14 cellular contexts compared by ENCODE assay signal in genomic region chr1:15406911-15407559, GRCh38. TPM values are rescaled to one million over a fixed set of nuclear protein-coding genes. Genes with fewer than 3 reads are reported as not detected.
DNase-seq lines count a peak whose midpoint lies in the region; ATAC-seq and TF ChIP-seq lines count a peak whose summit lies in the region.
"Had no signal": no experiment of that assay in that cellular context is flagged by ENCODE, and none has a peak within 500 bp of the region (broad histone marks: within the 10 kb centered on the region; RNA-seq: fewer than 3 reads in every experiment).

No MANE protein-coding gene starts in this region.

- H3K4me2 ChIP-seq in skeletal muscle satellite cell (ENCODE audit: low read length), result peak overlapping the region; percentile 48

- DNase-seq in ELR (ENCODE audit: low read depth) (peak; percentile 76), amniotic epithelial cell (ENCODE audit: low read depth) (peak; percentile 40), coronary artery (ENCODE audit: low spot score) (no peak), body of pancreas (no peak), CD1c-positive myeloid dendritic cell (ENCODE audit: extremely low spot score) (no peak)
- DNase-seq: activated CD4-positive, alpha-beta T cell treated with anti-CD3 and anti-CD28 coated beads, Interleukin-2, amount 50 U/mL, for 48 hours; colonic mucosa; kidney; NCI-H1417; SHP77; upper lobe of left lung had no signal

- TF ChIP-seq EP300 in gastroesophageal sphincter (IDR thresholded peaks at IDR 0.05), result no peak

- ATAC-seq in gastroesophageal sphincter (peak; percentile 62), body of pancreas (no peak), HG03432 (IDR thresholded peaks at IDR 0.05; ENCODE audit: unreplicated experiment) (no peak)

- intact Hi-C loops in body of pancreas (cut with DNase I), result no loop called here

- H3K27me3 ChIP-seq in gastroesophageal sphincter (no peaks in the 10 kb centered on the region), skeletal muscle satellite cell (ENCODE audit: control insufficient read depth, insufficient read depth, low read length) (no peaks in the 10 kb centered on the region), body of pancreas (no peaks in the 10 kb centered on the region)
- H3K27me3 ChIP-seq: colonic mucosa, upper lobe of left lung had no signal

- H3K9ac ChIP-seq in skeletal muscle satellite cell (ENCODE audit: low read depth, low read length), result no peak overlapping the region

- H3K36me3 ChIP-seq in gastroesophageal sphincter, result no peaks in the 10 kb centered on the region
- no peaks in the 10 kb centered on the region for H3K36me3 ChIP-seq in skeletal muscle satellite cell (ENCODE audit: insufficient read depth, low read length)
- no peaks in the 10 kb centered on the region for H3K36me3 ChIP-seq in body of pancreas (replicated peaks in 1 of 2; ENCODE audit: insufficient read depth in 1 of 2, low read depth in 2 of 2)
- H3K36me3 ChIP-seq: colonic mucosa, upper lobe of left lung had no signal

- peaks cover 0 to 51% (median 32%) of the 10 kb centered on the region in 3 donors for H3K4me1 ChIP-seq in gastroesophageal sphincter
- H3K4me1 ChIP-seq in skeletal muscle satellite cell (ENCODE audit: control insufficient read depth, insufficient read depth, low read length), result peaks cover 32% of the 10 kb centered on the region
- peaks cover 17% of the 10 kb centered on the region for H3K4me1 ChIP-seq in body of pancreas

- peak overlapping the region in 3 of 4 donors; percentile 75 to 82 (median 75) for H3K27ac ChIP-seq in gastroesophageal sphincter
- H3K27ac ChIP-seq in coronary artery, result peak overlapping the region in 1 of 2 donors; percentile 1
- no peak overlapping the region for H3K27ac ChIP-seq in body of pancreas
- H3K27ac ChIP-seq: colonic mucosa, upper lobe of left lung had no signal

- H3K4me3 ChIP-seq in gastroesophageal sphincter (no peak overlapping the region), skeletal muscle satellite cell (ENCODE audit: low read length) (peak overlapping the region; percentile 10), coronary artery (no peak overlapping the region), body of pancreas (no peak overlapping the region)
- H3K4me3 ChIP-seq: colonic mucosa, upper lobe of left lung had no signal

- 6 to 11% methylated on average over 5 to 6 of the region's 7 CpGs for WGBS in gastroesophageal sphincter (ENCODE audit: low coverage in 1 of 2), 2 donors
- WGBS in body of pancreas, 2 donors, result 82% methylated on average over 7 of the region's 7 CpGs

- no peak for TF ChIP-seq POLR2A in gastroesophageal sphincter (IDR thresholded peaks at IDR 0.05)
- no peak for TF ChIP-seq POLR2A in body of pancreas (IDR thresholded peaks at IDR 0.05)

- H3K9me3 ChIP-seq in gastroesophageal sphincter (no peaks in the 10 kb centered on the region), skeletal muscle satellite cell (replicated peaks; ENCODE audit: low read length) (no peaks in the 10 kb centered on the region), body of pancreas (no peaks in the 10 kb centered on the region)
- H3K9me3 ChIP-seq: colonic mucosa, upper lobe of left lung had no signal

- no peak for TF ChIP-seq CTCF in gastroesophageal sphincter (IDR thresholded peaks at IDR 0.05)
- no peak for TF ChIP-seq CTCF in coronary artery (IDR thresholded peaks at IDR 0.05)
- no peak for TF ChIP-seq CTCF in body of pancreas (IDR thresholded peaks at IDR 0.05)

RNA-seq across cellular contexts. Expression of gene EFHD2, which starts 2.7 kb away (rescaled TPM):
- 10 to 100 TPM; 26.3 to 60.7 (median 53.7) TPM for total RNA-seq in gastroesophageal sphincter
- 73.6 and 78.6 TPM in 2 replicates for total RNA-seq in skeletal muscle satellite cell (2012; rRNA removed)
- 10 to 100 TPM; 56.7 to 78.6 TPM for total RNA-seq in body of pancreas

RNA-seq across cellular contexts. Expression of gene CTRC, which starts 31.2 kb away (rescaled TPM):
- total RNA-seq in gastroesophageal sphincter (not detected), body of pancreas (over 10,000 TPM in 1 of 2 donors, 1,000 to 10,000 TPM in 1; 6,275 to 13,040 TPM)
- not detected in 2 replicates for total RNA-seq in skeletal muscle satellite cell (2012; rRNA removed)

RNA-seq across cellular contexts. Expression of gene CELA2A, which starts 49.5 kb away (rescaled TPM):
- total RNA-seq in gastroesophageal sphincter (not detected), body of pancreas (over 10,000 TPM in 1 of 2 donors, 1,000 to 10,000 TPM in 1; 4,384 to 21,046 TPM)
- total RNA-seq in skeletal muscle satellite cell (2012; rRNA removed), result not detected in 2 replicates
- total RNA-seq: kidney had no signal

Comparison
In these comparisons a context has a peak if more than half of its experiments do, and no peak if none do; other contexts are left out.
1. DNase-seq: peak in ELR (single experiment) and amniotic epithelial cell (single experiment); none in coronary artery (single experiment), body of pancreas (0 of 4) and CD1c-positive myeloid dendritic cell (single experiment).
2. H3K27ac ChIP-seq: peak in gastroesophageal sphincter (3 of 4); none in body of pancreas (0 of 4).
3. RNA of gene CTRC, which starts 31.2 kb away (total RNA-seq): 6,275 to 13,040 TPM in body of pancreas; not detected in gastroesophageal sphincter; every median in the first group is over 1,000 times any median in the second.
4. RNA of gene CELA2A, which starts 49.5 kb away (total RNA-seq): 4,384 to 21,046 TPM in body of pancreas; not detected in gastroesophageal sphincter; every median in the first group is over 1,000 times any median in the second.